26 cellular contexts compared by ENCODE assay signal in the genomic region with DNA sequence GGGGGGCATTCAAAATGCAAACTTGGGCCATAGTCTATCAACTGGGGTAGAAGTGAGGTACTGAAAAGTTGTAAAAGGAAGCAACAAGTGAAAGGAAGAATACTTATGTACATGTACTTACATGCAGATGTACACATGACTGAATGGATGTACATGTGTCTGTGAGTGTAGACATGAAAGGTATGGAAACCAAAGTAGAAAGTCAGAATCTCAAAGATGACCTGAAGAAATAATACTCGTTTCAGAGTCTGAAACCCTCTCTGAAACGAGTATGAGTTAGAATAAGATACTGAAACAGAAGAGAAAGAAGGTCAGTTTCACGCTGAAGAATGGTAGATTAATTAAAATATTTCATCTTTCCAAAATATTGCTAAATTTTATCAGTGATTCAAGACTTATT.
"Had no signal": no experiment of that assay in that cellular context is flagged by ENCODE, and none has a peak within 500 bp of the region (broad histone marks: within the 10 kb centered on the region; RNA-seq: fewer than 3 reads in every experiment).

No MANE protein-coding gene starts in this region.

- DNase-seq: IMR-90, Kasumi-1, KG1, MV-4-11, NCI-H1048, NCI-H1105, NCI-H1417 treated with DMSO at 0.1 percent for 48 hours, NCI-H146, NCI-H1694 treated with DMSO at 0.1 percent for 48 hours, NCI-H1930, NCI-H2081, NCI-H2107, NCI-H2227 treated with DMSO at 0.1 percent for 48 hours, NCI-H446, NCI-H510A, NCI-H524 treated with DMSO at 0.1 percent for 48 hours, NCI-H69, NCI-H774, Right ventricle myocardium superior, RPMI8226, SIG-M5, T-helper 2 cell had no signal

- H3K4me3 ChIP-seq: SJSA1, SK-N-MC had no signal

- H3K27ac ChIP-seq: SJSA1, SK-N-MC had no signal

- FAIRE-seq: HepG2, RCC 7860 had no signal

- H3K9me3 ChIP-seq: SJSA1 had no signal

- ATAC-seq: HepG2 had no signal
